ENCODE assay signal across 9 cellular contexts in the genomic region with DNA sequence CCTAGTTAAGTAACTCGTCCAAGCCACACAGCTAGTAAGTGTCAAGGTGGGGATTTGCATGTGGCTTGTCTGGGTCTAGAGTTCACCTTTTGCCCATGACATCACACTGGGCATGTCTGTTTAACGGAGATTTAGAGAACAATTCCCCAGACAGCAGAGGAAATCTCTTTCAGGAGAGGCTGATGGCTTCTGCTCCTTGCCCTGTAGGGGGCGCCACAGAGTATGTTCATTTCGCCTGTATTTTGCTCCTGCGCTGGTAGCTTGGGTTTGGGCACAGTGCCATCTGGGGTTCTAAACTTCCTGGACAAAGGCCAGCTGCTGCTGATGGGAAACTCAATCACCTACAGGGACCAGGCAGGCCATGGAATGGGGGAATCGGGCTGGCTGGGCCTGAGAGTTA. TPM values are rescaled to one million over a fixed set of nuclear protein-coding genes. Genes with fewer than 3 reads are reported as not detected.
DNase-seq lines count a peak whose midpoint lies in the region; ATAC-seq, FAIRE-seq and TF ChIP-seq lines count a peak whose summit lies in the region.
"Had no signal": no experiment of that assay in that cellular context is flagged by ENCODE, and none has a peak within 500 bp of the region (broad histone marks: within the 10 kb centered on the region; RNA-seq: fewer than 3 reads in every experiment).

No MANE protein-coding gene starts in this region.

- CTCF ChIA-PET in PC-3 (lab: Charles Lee), result no interaction called here

- H3K27me3 Mint-ChIP-seq in effector memory CD8-positive, alpha-beta T cell, result peaks cover 0 to 25% of the 10 kb centered on the region in 2 donors

- H3K9me2 ChIP-seq in PC-3 (replicated peaks; ENCODE audit: low read length), result no peaks in the 10 kb centered on the region

- no peak overlapping the region for H3K4me3 Mint-ChIP-seq in effector memory CD8-positive, alpha-beta T cell
- H3K4me3 Mint-ChIP-seq: activated naive CD8-positive, alpha-beta T cell had no signal

- ATAC-seq in PC-3 (no peak), HG03432 (IDR thresholded peaks at IDR 0.05; ENCODE audit: unreplicated experiment) (no peak), GM21526 (IDR thresholded peaks at IDR 0.05; ENCODE audit: low FRiP score, unreplicated experiment) (no peak)
- ATAC-seq in effector memory CD8-positive, alpha-beta T cell (replicated peaks), result no peak

- no peaks in the 10 kb centered on the region for H3F3A ChIP-seq in PC-3 (ENCODE audit: low read length, unreplicated experiment)

- H4K20me1 ChIP-seq in PC-3 (ENCODE audit: low read length), result no peaks in the 10 kb centered on the region

- no TSS peak for BruUV-seq in PC-3 (replicated peaks; lab: Mats Ljungman, UMichigan)

- no peak for FAIRE-seq in H54 (lab: Jason Lieb, UNC)

- no peaks in the 10 kb centered on the region for H3K4me1 ChIP-seq in PC-3 (ENCODE audit: insufficient read depth, low read length)

- no peak for TF ChIP-seq POLR2A in H54 (IDR thresholded peaks at IDR 0.05; ENCODE audit: low read depth, low read length)

- no peaks in the 10 kb centered on the region for H3K36me3 ChIP-seq in PC-3 (ENCODE audit: low read depth, low read length)

- H3K27ac ChIP-seq in PC-3 (ENCODE audit: low read length), result no peak overlapping the region

- H3K4me2 ChIP-seq in PC-3 (ENCODE audit: low read length), result no peak overlapping the region

- H3K9ac ChIP-seq in PC-3 (ENCODE audit: low read length), result no peak overlapping the region

- no peaks in the 10 kb centered on the region for H3K79me2 ChIP-seq in PC-3 (ENCODE audit: low read length)

- H3K27me3 ChIP-seq in PC-3 (ENCODE audit: low read length), result peaks cover 3% of the 10 kb centered on the region; the same call in 1 of the 2 replicates

- H3K9me3 ChIP-seq in PC-3 (ENCODE audit: low read length), result no peaks in the 10 kb centered on the region

- no peak overlapping the region for H3K27ac Mint-ChIP-seq in effector memory CD8-positive, alpha-beta T cell
- H3K27ac Mint-ChIP-seq: activated naive CD8-positive, alpha-beta T cell had no signal

- H3K36me3 Mint-ChIP-seq in effector memory CD8-positive, alpha-beta T cell (ENCODE audit: insufficient read depth), result no peaks in the 10 kb centered on the region
- H3K36me3 Mint-ChIP-seq: activated naive CD8-positive, alpha-beta T cell had no signal

- no peak overlapping the region for H3K4me3 ChIP-seq in PC-3 (ENCODE audit: low read length)

- intact Hi-C loops in PC-3 (cut with micrococcal nuclease), result no loop called here

- DNase-seq in SKM-1 treated with dmso at 0.1 percent for 144 hours (lab: John Stamatoyannopoulos, UW; ENCODE audit: unreplicated experiment), result peak; percentile 14
- no peak for DNase-seq in SKM-1 (lab: John Stamatoyannopoulos, UW; ENCODE audit: unreplicated experiment)
- DNase-seq in PC-3, result no peak
- DNase-seq in effector memory CD8-positive, alpha-beta T cell, result peak; percentile 8 to 14 (median 11)
- peak in 2 of 3 experiments; percentile 17 to 27 for DNase-seq in stimulated activated CD4-positive, alpha-beta T cell treated with anti-CD3 and anti-CD28 coated beads, TNF-alpha, amount 100 ng/mL, for 24 hours (ENCODE audit: low read depth in 3 of 3)
- DNase-seq in H54 (ENCODE audit: insufficient read length, low spot score), result no peak

- POLR2A ChIA-PET in PC-3 (lab: Charles Lee; ENCODE audit: unreplicated experiment), result no interaction called here

- H3K4me1 Mint-ChIP-seq in effector memory CD8-positive, alpha-beta T cell (ENCODE audit: low read depth in 2 of 2), result no peaks in the 10 kb centered on the region

- TF ChIP-seq CTCF in PC-3 (conservative IDR thresholded peaks at IDR 0.05; ENCODE audit: low read depth, low read length), result peak; percentile 66

- no peak overlapping the region for H2AFZ ChIP-seq in PC-3 (ENCODE audit: low read length)

- H3K9me3 Mint-ChIP-seq in effector memory CD8-positive, alpha-beta T cell, result no peaks in the 10 kb centered on the region

RNA-seq across cellular contexts. Expression of gene OTOA, which starts 20.4 kb away (rescaled TPM):
- total RNA-seq in PC-3 (2014; rRNA removed), result not detected in 2 replicates

RNA-seq across cellular contexts. Expression of gene IGSF6, which starts 31.8 kb away (rescaled TPM):
- 0.36 TPM in 1 of 2 replicates, not detected in the other for total RNA-seq in PC-3 (2014; rRNA removed)

Comparison
In these comparisons a context has a peak if more than half of its experiments do, and no peak if none do; other contexts are left out.
1. DNase-seq: peak in SKM-1 treated with dmso at 0.1 percent for 144 hours (single experiment), effector memory CD8-positive, alpha-beta T cell (3 of 3) and stimulated activated CD4-positive, alpha-beta T cell treated with anti-CD3 and anti-CD28 coated beads, TNF-alpha, amount 100 ng/mL, for 24 hours (2 of 3); none in SKM-1 (single experiment), PC-3 (single experiment) and H54 (single experiment).